ENCODE assay signal across 1 cellular context in the genomic region with DNA sequence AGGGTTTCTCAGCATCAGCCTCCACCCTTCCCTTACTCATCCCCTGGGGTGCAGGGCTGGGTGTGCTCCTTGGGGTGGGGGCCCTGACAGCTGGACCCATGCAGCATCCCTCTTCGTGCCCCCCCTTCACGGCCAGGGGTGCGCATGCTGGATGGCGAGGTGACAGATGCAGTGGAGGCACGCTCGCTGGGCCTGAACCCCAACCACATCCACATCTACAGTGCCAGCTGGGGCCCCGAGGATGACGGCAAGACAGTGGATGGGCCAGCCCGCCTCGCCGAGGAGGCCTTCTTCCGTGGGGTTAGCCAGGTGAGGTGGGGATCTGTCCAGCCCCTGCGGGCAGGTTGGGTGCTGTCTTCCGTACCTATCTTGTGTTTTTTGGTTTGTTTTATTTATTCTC.
TF ChIP-seq lines count a peak whose summit lies in the region.

No MANE protein-coding gene starts in this region.

TF ChIP-seq in IMR-90, 13 proteins besides CTCF, POLR2A, EP300 and RAD21:
- TF ChIP-seq, protein P1, sequence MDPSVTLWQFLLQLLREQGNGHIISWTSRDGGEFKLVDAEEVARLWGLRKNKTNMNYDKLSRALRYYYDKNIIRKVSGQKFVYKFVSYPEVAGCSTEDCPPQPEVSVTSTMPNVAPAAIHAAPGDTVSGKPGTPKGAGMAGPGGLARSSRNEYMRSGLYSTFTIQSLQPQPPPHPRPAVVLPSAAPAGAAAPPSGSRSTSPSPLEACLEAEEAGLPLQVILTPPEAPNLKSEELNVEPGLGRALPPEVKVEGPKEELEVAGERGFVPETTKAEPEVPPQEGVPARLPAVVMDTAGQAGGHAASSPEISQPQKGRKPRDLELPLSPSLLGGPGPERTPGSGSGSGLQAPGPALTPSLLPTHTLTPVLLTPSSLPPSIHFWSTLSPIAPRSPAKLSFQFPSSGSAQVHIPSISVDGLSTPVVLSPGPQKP (IDR thresholded peaks at IDR 0.05; ENCODE audit: borderline replicate concordance, low read depth, low read length) = no peak
- TF ChIP-seq MAFK (IDR thresholded peaks at IDR 0.05; ENCODE audit: low read depth, low read length) (no peak), MXI1 (IDR thresholded peaks at IDR 0.05; ENCODE audit: borderline replicate concordance, low read depth, low read length) (no peak), BHLHE40 (IDR thresholded peaks at IDR 0.05; ENCODE audit: low read depth, low read length) (no peak), CHD1 (IDR thresholded peaks at IDR 0.05; ENCODE audit: low read depth, low read length) (no peak), MAZ (IDR thresholded peaks at IDR 0.05; ENCODE audit: borderline replicate concordance, low read depth, low read length) (no peak), RCOR1 (IDR thresholded peaks at IDR 0.05; ENCODE audit: insufficient replicate concordance, low read length) (no peak), NFE2L2 (IDR thresholded peaks at IDR 0.05; ENCODE audit: low read depth, low read length) (no peak), SMC3 (IDR thresholded peaks at IDR 0.05; ENCODE audit: low read depth, low read length) (no peak), FOS (IDR thresholded peaks at IDR 0.05; ENCODE audit: low read depth, low read length) (no peak), RFX5 (IDR thresholded peaks at IDR 0.05; ENCODE audit: low read depth, low read length) (no peak), CEBPB (IDR thresholded peaks at IDR 0.05; ENCODE audit: low read depth, low read length) (no peak)
- TF ChIP-seq, protein P2, sequence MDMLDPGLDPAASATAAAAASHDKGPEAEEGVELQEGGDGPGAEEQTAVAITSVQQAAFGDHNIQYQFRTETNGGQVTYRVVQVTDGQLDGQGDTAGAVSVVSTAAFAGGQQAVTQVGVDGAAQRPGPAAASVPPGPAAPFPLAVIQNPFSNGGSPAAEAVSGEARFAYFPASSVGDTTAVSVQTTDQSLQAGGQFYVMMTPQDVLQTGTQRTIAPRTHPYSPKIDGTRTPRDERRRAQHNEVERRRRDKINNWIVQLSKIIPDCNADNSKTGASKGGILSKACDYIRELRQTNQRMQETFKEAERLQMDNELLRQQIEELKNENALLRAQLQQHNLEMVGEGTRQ (IDR thresholded peaks at IDR 0.05; ENCODE audit: low read depth, low read length) = no peak
TF ChIP-seq in IMR-90: peak in this region for 0.
